Comparison of ENCODE assay signal across 10 cellular contexts in genomic region chr5:74056789-74057164, GRCh38.
DNase-seq lines count a peak whose midpoint lies in the region; FAIRE-seq and TF ChIP-seq lines count a peak whose summit lies in the region.
"Had no signal": no experiment of that assay in that cellular context is flagged by ENCODE, and none has a peak within 500 bp of the region (broad histone marks: within the 10 kb centered on the region; RNA-seq: fewer than 3 reads in every experiment).

No MANE protein-coding gene starts in this region.

- FAIRE-seq in islet of Langerhans (lab: Jason Lieb, UNC) = peak; percentile 13

- peaks cover 0 to 11% of the 10 kb centered on the region in 2 donors for H3K4me1 ChIP-seq in ascending aorta

- H3K9me3 ChIP-seq in ascending aorta = no peaks in the 10 kb centered on the region

- no peaks in the 10 kb centered on the region for H3K36me3 ChIP-seq in ascending aorta

- intact Hi-C loops in ascending aorta (cut with DNase I) = loop anchor here (5.0 kb wide), 1 partner anchor 591 kb away; no protein-coding TSS in a partner anchor

- H3K4me3 ChIP-seq in HFF-Myc (replicated peaks; ENCODE audit: low read depth, low read length) (no peak overlapping the region), ascending aorta (no peak overlapping the region)

- no peaks in the 10 kb centered on the region for H3K27me3 ChIP-seq in ascending aorta

- DNase-seq in A172 (ENCODE audit: low spot score) (peak; percentile 33), HFF-Myc (ENCODE audit: extremely low read depth, low read depth) (no peak), amniotic epithelial cell (ENCODE audit: low read depth) (peak; percentile 47), activated gamma-delta T cell (lab: John Stamatoyannopoulos, UW) (no peak), ascending aorta (ENCODE audit: low spot score in 2 of 2) (no peak), NCI-H2029 (lab: John Stamatoyannopoulos, UW) (no peak), DMS153 (lab: John Stamatoyannopoulos, UW) (no peak)
- DNase-seq: DMS79 treated with DMSO at 0.1 percent for 48 hours, NCI-H510A treated with DMSO at 0.1 percent for 48 hours had no signal

- peak; percentile 47 for TF ChIP-seq CTCF in HFF-Myc (IDR thresholded peaks at IDR 0.05; ENCODE audit: low read depth, low read length, missing control alignments)
- no peak for TF ChIP-seq CTCF in ascending aorta (IDR thresholded peaks at IDR 0.05)

- no peak overlapping the region for H3K27ac ChIP-seq in ascending aorta

Comparison
In these comparisons a context has a peak if more than half of its experiments do, and no peak if none do; other contexts are left out.
1. DNase-seq: peak in A172 (single experiment) and amniotic epithelial cell (single experiment); none in HFF-Myc (single experiment), activated gamma-delta T cell (single experiment), ascending aorta (0 of 2), NCI-H2029 (single experiment) and DMS153 (single experiment).